Comparison of ENCODE assay signal across 1 cellular context in the genomic region with DNA sequence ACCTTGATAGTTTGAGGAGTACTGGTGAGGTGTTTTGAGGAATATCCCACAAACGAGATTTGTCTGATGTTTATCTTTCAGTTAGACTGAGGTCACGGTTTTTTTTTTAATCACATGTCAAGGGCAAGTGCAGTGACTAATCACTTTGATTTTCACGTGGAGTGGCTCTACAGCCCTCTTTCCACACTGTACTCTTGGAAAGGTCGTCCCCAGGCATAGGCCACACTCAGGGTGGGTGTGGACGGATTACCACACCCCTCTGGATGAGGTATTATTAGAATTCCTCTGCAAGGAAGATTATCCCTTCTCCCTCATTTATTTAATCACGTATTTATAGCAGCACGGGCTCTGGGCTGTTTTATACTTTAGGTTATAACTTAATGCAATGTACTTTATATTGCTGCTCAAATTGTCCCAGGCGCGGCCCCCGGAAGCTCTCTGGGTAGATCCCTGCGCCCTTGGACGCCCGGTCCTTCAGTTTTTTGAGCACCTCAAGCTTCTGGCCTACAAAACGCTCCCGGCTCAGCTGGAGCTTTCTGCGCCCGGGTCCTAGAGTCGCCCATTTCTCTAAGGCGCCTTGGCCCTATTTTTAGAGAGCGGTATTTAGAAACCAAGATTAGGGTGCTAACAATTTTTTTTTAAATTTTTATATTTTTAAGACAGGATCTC.
TF ChIP-seq lines count a peak whose summit lies in the region.

No MANE protein-coding gene starts in this region.

TF ChIP-seq in H1, 55 proteins besides CTCF, POLR2A, EP300 and RAD21:
- TF ChIP-seq HDAC6 (IDR thresholded peaks at IDR 0.05; ENCODE audit: low read depth, low read length): no peak
- TF ChIP-seq SP1 (IDR thresholded peaks at IDR 0.05; ENCODE audit: low read depth, low read length): peak; percentile 15; the same call in 1 of the 2 replicates
- 0 out of 2 replicates have a peak, but pooled peaks have one; percentile 79 for TF ChIP-seq FOSL1 (IDR thresholded peaks at IDR 0.05; ENCODE audit: insufficient read depth, low read depth, low read length)
